18 cellular contexts compared by ENCODE assay signal in genomic region chr1:29162476-29163138, GRCh38. TPM values are rescaled to one million over a fixed set of nuclear protein-coding genes. Genes with fewer than 3 reads are reported as not detected.
DNase-seq lines count a peak whose midpoint lies in the region; ATAC-seq and TF ChIP-seq lines count a peak whose summit lies in the region.
"Had no signal": no experiment of that assay in that cellular context is flagged by ENCODE, and none has a peak within 500 bp of the region (broad histone marks: within the 10 kb centered on the region; RNA-seq: fewer than 3 reads in every experiment).

No MANE protein-coding gene starts in this region.

- no peaks in the 10 kb centered on the region for H3K9me3 Mint-ChIP-seq in GM23338
- H3K9me3 Mint-ChIP-seq: CD8-positive, alpha-beta memory T cell; T-cell had no signal

- peaks cover 55% of the 10 kb centered on the region for H3K4me1 ChIP-seq in GM23338 (ENCODE audit: insufficient read depth)
- peaks cover 9 to 28% of the 10 kb centered on the region in 2 donors for H3K4me1 ChIP-seq in adrenal gland (replicated peaks in 1 of 2)
- peaks cover 74% of the 10 kb centered on the region for H3K4me1 ChIP-seq in left ventricle myocardium inferior
- peaks cover 40 to 49% of the 10 kb centered on the region in 2 donors for H3K4me1 ChIP-seq in gastrocnemius medialis

- no peak overlapping the region for H3K4me3 ChIP-seq in GM23338
- no peak overlapping the region for H3K4me3 ChIP-seq in adrenal gland
- no peak overlapping the region for H3K4me3 ChIP-seq in left ventricle myocardium inferior
- H3K4me3 ChIP-seq in gastrocnemius medialis: no peak overlapping the region
- H3K4me3 ChIP-seq: esophagus squamous epithelium had no signal

- H3K4me2 ChIP-seq in GM23338: peak overlapping the region; percentile 17

- no peak for TF ChIP-seq POLR2A in adrenal gland (IDR thresholded peaks at IDR 0.05)
- no peak for TF ChIP-seq POLR2A in gastrocnemius medialis (IDR thresholded peaks at IDR 0.05)

- peaks cover 62% of the 10 kb centered on the region for H3K4me1 Mint-ChIP-seq in GM23338

- H3K36me3 ChIP-seq in GM23338 (ENCODE audit: insufficient read depth) (peaks cover 20% of the 10 kb centered on the region), adrenal gland (replicated peaks in 1 of 2) (peaks cover 0 to 61% of the 10 kb centered on the region in 2 donors), left ventricle myocardium inferior (peaks cover 60% of the 10 kb centered on the region), gastrocnemius medialis (peaks cover 0 to 62% of the 10 kb centered on the region in 2 donors)

- no peak overlapping the region for H3K27ac Mint-ChIP-seq in GM23338

- no peaks in the 10 kb centered on the region for H3K9me3 ChIP-seq in adrenal gland (replicated peaks in 1 of 3)
- no peaks in the 10 kb centered on the region for H3K9me3 ChIP-seq in left ventricle myocardium inferior (replicated peaks)
- H3K9me3 ChIP-seq in gastrocnemius medialis: no peaks in the 10 kb centered on the region
- H3K9me3 ChIP-seq: esophagus squamous epithelium had no signal

- H4K20me1 ChIP-seq in GM23338 (replicated peaks; ENCODE audit: insufficient read depth): peaks cover 24% of the 10 kb centered on the region

- DNase-seq in GM23338 (ENCODE audit: low spot score): no peak
- DNase-seq in adrenal gland: peak; percentile 54 to 81 (median 72)
- peak; percentile 35 for DNase-seq in left ventricle myocardium inferior
- DNase-seq in gastrocnemius medialis: peak in 1 of 2 donors; percentile 38
- DNase-seq in stimulated activated CD4-positive, alpha-beta T cell treated with anti-CD3 and anti-CD28 coated beads, Interleukin-4, amount 100 ng/mL, for 1 hour: no peak
- DNase-seq in GDM1 (lab: John Stamatoyannopoulos, UW): no peak
- DNase-seq: CD8-positive, alpha-beta memory T cell; cortex of kidney; esophagus squamous epithelium; GF-D8; HCEC 1CT; mesendoderm; NCI-H1930; NCI-H526; stimulated activated CD4-positive, alpha-beta T cell treated with anti-CD3 and anti-CD28 coated beads, Interleukin-2, amount 100 ng/mL, for 24 hours; T-cell had no signal

- peaks cover 71% of the 10 kb centered on the region for H3K79me2 ChIP-seq in GM23338 (replicated peaks; ENCODE audit: insufficient read depth)

- peaks cover 6% of the 10 kb centered on the region for H3K27me3 Mint-ChIP-seq in GM23338 (ENCODE audit: insufficient read depth, low read depth, poor library complexity)
- H3K27me3 Mint-ChIP-seq: CD8-positive, alpha-beta memory T cell; T-cell had no signal

- intact Hi-C loops in adrenal gland (cut with DNase I): no loop called here
- intact Hi-C loops in left ventricle myocardium inferior (cut with micrococcal nuclease): no loop called here
- intact Hi-C loops in gastrocnemius medialis (cut with DNase I; ENCODE audit: low total_unique reads): loop anchor here (5.0 kb wide), 1 partner anchor 40 kb away; no protein-coding TSS in a partner anchor

- ATAC-seq in GM23338 (no peak), gastrocnemius medialis (peak; percentile 63 to 72), HG03520 (IDR thresholded peaks at IDR 0.05; ENCODE audit: unreplicated experiment) (no peak)
- ATAC-seq: Panc1, T-cell had no signal

- WGBS in adrenal gland, 4 donors: 51 to 55% (median 54%) methylated on average over 9 of the region's 9 CpGs

- 0 out of 3 replicates have a peak overlapping the region, but pooled peaks have one; percentile 10 for H3K4me3 Mint-ChIP-seq in GM23338
- H3K4me3 Mint-ChIP-seq: CD8-positive, alpha-beta memory T cell; T-cell had no signal

- TF ChIP-seq CTCF in GM23338 (conservative IDR thresholded peaks at IDR 0.05; ENCODE audit: low read depth in 2 of 2) (no peak), adrenal gland (IDR thresholded peaks at IDR 0.05) (no peak), left ventricle myocardium inferior (IDR thresholded peaks at IDR 0.05; ENCODE audit: borderline replicate concordance) (no peak), gastrocnemius medialis (IDR thresholded peaks at IDR 0.05 in 4 of 5, conservative IDR thresholded peaks at IDR 0.05 in 1 of 5) (no peak)

- H3K27me3 ChIP-seq in GM23338 (ENCODE audit: insufficient read depth) (no peaks in the 10 kb centered on the region), adrenal gland (no peaks in the 10 kb centered on the region), left ventricle myocardium inferior (ENCODE audit: low read depth) (no peaks in the 10 kb centered on the region), gastrocnemius medialis (no peaks in the 10 kb centered on the region)
- H3K27me3 ChIP-seq: esophagus squamous epithelium had no signal

- no peak overlapping the region for H2AFZ ChIP-seq in GM23338

- peaks cover 57% of the 10 kb centered on the region for H3K36me3 Mint-ChIP-seq in GM23338 (ENCODE audit: low read depth)

- 0 out of 2 replicates have a peak, but pooled peaks cover 8% of the 10 kb centered on the region for H3F3A ChIP-seq in GM23338 (replicated peaks; ENCODE audit: low read depth)

- in situ Hi-C loops in gastrocnemius medialis (cut with MboI; ENCODE audit: low sequenced_read_pairs in 4 of 4): no loop called here

- H3K27ac ChIP-seq in GM23338 (ENCODE audit: low read depth) (peak overlapping the region; percentile 88), adrenal gland (peak overlapping the region in 2 of 5 donors; percentile 24 to 32), left ventricle myocardium inferior (replicated peaks) (no peak overlapping the region), gastrocnemius medialis (peak overlapping the region; percentile 3 to 47 (median 15))

- no peaks in the 10 kb centered on the region for H3K9me2 ChIP-seq in GM23338 (ENCODE audit: insufficient read depth)

TF ChIP-seq in GM23338, 12 proteins besides CTCF, POLR2A, EP300 and RAD21:
- TF ChIP-seq ZNF114 (CRISPR knock-in tag; IDR thresholded peaks at IDR 0.05): no peak
- no peak for TF ChIP-seq EZH2phosphoT487 (IDR thresholded peaks at IDR 0.05; ENCODE audit: unreplicated experiment)
- no peak for TF ChIP-seq EZH2 (IDR thresholded peaks at IDR 0.05; ENCODE audit: low read depth, unreplicated experiment)
- no peak for TF ChIP-seq ETS1 (IDR thresholded peaks at IDR 0.05)
- TF ChIP-seq NANOG (IDR thresholded peaks at IDR 0.05; ENCODE audit: borderline replicate concordance): no peak
- TF ChIP-seq STAT1 (IDR thresholded peaks at IDR 0.05; ENCODE audit: unreplicated experiment): no peak
- no peak for TF ChIP-seq ZNF331 (CRISPR knock-in tag; IDR thresholded peaks at IDR 0.05; ENCODE audit: low read depth)

RNA-seq across cellular contexts. Expression of gene SRSF4, which starts 19.1 kb away (rescaled TPM):
- total RNA-seq in GM23338 (2014; rRNA removed; shearing (Covaris generic)): 54.4 and 58.4 TPM in 2 replicates
- 98.3 and 98.8 TPM in 2 replicates for polyA plus RNA-seq in GM23338 (2016; fragmentation: Nextera tagmentation; extraction: Ambion mirVana)
- total RNA-seq in adrenal gland: 10 to 100 TPM; 35.1 to 77.4 (median 51.1) TPM
- 100 to 1,000 TPM in 2 of 3 donors, 10 to 100 TPM in 1; 77.0 to 120 (median 118) TPM for polyA plus RNA-seq in adrenal gland
- 51.1 TPM for total RNA-seq in left ventricle myocardium inferior
- total RNA-seq in gastrocnemius medialis: 10 to 100 TPM; 42.4 to 72.5 (median 65.4) TPM

RNA-seq across cellular contexts. Expression of gene TMEM200B, which starts 38.9 kb away (rescaled TPM):
- 8.7 TPM in 2 replicates for total RNA-seq in GM23338 (2014; rRNA removed; shearing (Covaris generic))
- polyA plus RNA-seq in GM23338 (2016; fragmentation: Nextera tagmentation; extraction: Ambion mirVana) (4.9 and 5.3 TPM in 2 replicates), adrenal gland (1 to 10 TPM; 1.8 to 3.3 (median 2.4) TPM)
- total RNA-seq in adrenal gland (10 to 100 TPM in 2 of 8 donors, 1 to 10 TPM in 6; 1.8 to 13.3 (median 6.2) TPM), left ventricle myocardium inferior (1.6 TPM), gastrocnemius medialis (1 to 10 TPM in 3 of 4 donors, under 1 TPM in 1; 0.92 to 3.3 (median 1.6) TPM)

Comparison
In these comparisons a context has a peak if more than half of its experiments do, and no peak if none do; other contexts are left out.
1. ATAC-seq: peak in gastrocnemius medialis (2 of 2); none in GM23338 (single experiment) and HG03520 (single experiment).
2. DNase-seq: peak in adrenal gland (7 of 7) and left ventricle myocardium inferior (single experiment); none in GM23338 (single experiment), stimulated activated CD4-positive, alpha-beta T cell treated with anti-CD3 and anti-CD28 coated beads, Interleukin-4, amount 100 ng/mL, for 1 hour (single experiment) and GDM1 (single experiment).